In the genomic region with DNA sequence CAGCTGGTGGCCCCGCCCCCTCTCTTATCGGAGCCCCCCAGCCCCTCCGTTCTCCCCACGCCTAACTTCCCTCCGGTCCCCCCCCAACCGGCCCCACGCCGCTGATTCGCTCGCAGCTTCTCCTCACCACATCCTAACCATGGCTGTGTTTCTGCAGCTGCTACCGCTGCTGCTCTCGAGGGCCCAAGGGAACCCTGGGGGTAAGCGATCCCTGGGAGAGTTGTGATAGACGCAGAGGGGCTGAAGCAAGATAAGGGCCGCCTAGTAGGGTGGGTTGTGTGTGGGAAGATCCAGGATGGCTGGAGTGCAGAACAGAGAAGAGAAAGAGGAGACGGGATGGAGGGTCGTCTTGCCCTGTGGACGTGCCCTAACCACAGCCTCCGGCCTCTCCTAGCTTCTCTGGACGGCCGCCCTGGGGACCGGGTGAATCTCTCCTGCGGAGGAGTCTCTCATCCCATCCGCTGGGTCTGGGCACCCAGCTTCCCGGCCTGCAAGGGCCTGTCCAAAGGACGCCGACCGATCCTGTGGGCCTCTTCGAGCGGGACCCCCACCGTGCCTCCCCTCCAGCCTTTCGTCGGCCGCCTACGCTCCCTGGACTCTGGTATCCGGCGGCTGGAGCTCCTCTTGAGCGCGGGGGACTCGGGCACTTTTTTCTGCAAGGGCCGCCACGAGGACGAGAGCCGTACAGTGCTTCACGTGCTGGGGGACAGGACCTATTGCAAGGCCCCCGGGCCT, we compare ENCODE assay signal across 1 cellular context.
TF ChIP-seq lines count a peak whose summit lies in the region.

A gene with protein sequence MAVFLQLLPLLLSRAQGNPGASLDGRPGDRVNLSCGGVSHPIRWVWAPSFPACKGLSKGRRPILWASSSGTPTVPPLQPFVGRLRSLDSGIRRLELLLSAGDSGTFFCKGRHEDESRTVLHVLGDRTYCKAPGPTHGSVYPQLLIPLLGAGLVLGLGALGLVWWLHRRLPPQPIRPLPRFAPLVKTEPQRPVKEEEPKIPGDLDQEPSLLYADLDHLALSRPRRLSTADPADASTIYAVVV (plus strand): TSS at position 129 of the 735 bp plus-strand sequence. CDS start 11 bp downstream, at position 140.

TF ChIP-seq in GM23338, 12 proteins besides CTCF, POLR2A, EP300 and RAD21 (continued from another document):
- TF ChIP-seq REST (IDR thresholded peaks at IDR 0.05; ENCODE audit: unreplicated experiment), result no peak
- TF ChIP-seq STAT1 (IDR thresholded peaks at IDR 0.05; ENCODE audit: unreplicated experiment), result no peak
- TF ChIP-seq ZNF331 (CRISPR knock-in tag; IDR thresholded peaks at IDR 0.05; ENCODE audit: low read depth), result no peak
- no peak for TF ChIP-seq EZH2phosphoT487 (IDR thresholded peaks at IDR 0.05; ENCODE audit: unreplicated experiment)
TF ChIP-seq in GM23338: peak in this region for 0.
